Comparison of ENCODE assay signal across 2 cellular contexts in the genomic region with DNA sequence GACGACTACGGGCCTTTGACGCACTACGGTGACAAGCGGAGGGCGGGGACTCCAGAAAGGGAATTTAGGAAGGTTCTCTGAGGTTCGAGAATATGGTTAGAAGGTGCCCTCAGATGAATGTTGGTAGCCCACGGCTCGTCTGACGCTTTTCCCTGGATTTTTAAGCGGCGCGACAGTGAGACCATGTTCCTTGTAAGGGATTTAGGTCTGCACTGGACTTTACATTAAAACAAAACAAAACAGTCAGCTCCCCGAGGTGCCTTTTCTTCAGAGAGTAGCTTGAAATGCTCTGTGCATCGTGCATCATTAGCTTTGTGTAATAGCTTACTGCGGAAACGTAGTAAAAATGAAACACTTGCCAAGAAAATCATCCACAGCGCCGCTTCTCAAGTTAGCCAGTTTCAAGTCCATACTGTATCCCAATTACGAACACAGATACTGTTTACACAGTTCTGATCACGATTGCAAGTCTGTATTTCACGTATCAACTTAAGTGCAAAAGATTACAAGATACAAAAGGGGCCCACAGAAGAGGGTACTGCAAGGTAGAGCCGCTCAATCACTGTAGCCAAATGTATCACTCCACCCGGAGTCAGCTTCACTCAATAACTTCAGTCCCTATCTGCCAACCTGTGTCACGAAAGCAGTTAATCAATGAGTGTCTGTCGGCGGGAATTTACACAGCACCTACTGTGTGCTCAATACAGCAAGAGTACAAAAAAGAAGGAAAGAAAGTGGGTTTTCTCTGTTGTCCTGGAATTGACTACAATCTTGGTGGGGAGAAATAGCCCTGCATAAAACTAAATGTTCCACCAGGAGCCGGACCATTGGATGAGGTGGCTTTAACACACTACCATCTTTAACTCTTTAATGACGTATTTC.
TF ChIP-seq lines count a peak whose summit lies in the region.

No MANE protein-coding gene starts in this region.

TF ChIP-seq in K562, 482 proteins besides CTCF, POLR2A, EP300 and RAD21 (continued from another document and continues in another):
- TF ChIP-seq, protein P1, sequence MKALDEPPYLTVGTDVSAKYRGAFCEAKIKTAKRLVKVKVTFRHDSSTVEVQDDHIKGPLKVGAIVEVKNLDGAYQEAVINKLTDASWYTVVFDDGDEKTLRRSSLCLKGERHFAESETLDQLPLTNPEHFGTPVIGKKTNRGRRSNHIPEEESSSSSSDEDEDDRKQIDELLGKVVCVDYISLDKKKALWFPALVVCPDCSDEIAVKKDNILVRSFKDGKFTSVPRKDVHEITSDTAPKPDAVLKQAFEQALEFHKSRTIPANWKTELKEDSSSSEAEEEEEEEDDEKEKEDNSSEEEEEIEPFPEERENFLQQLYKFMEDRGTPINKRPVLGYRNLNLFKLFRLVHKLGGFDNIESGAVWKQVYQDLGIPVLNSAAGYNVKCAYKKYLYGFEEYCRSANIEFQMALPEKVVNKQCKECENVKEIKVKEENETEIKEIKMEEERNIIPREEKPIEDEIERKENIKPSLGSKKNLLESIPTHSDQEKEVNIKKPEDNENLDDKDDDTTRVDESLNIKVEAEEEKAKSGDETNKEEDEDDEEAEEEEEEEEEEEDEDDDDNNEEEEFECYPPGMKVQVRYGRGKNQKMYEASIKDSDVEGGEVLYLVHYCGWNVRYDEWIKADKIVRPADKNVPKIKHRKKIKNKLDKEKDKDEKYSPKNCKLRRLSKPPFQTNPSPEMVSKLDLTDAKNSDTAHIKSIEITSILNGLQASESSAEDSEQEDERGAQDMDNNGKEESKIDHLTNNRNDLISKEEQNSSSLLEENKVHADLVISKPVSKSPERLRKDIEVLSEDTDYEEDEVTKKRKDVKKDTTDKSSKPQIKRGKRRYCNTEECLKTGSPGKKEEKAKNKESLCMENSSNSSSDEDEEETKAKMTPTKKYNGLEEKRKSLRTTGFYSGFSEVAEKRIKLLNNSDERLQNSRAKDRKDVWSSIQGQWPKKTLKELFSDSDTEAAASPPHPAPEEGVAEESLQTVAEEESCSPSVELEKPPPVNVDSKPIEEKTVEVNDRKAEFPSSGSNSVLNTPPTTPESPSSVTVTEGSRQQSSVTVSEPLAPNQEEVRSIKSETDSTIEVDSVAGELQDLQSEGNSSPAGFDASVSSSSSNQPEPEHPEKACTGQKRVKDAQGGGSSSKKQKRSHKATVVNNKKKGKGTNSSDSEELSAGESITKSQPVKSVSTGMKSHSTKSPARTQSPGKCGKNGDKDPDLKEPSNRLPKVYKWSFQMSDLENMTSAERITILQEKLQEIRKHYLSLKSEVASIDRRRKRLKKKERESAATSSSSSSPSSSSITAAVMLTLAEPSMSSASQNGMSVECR (CRISPR knock-in tag; IDR thresholded peaks at IDR 0.05) = no peak
- TF ChIP-seq ZNF668 (CRISPR knock-in tag; IDR thresholded peaks at IDR 0.05) = no peak
- no peak for TF ChIP-seq ATF1 (CRISPR knock-in tag; IDR thresholded peaks at IDR 0.05)
- peak; percentile 92 for TF ChIP-seq ATF1 (tag; IDR thresholded peaks at IDR 0.05)
- no peak for TF ChIP-seq SMAD4 (CRISPR knock-in tag; conservative IDR thresholded peaks at IDR 0.05)
- TF ChIP-seq, protein P2, sequence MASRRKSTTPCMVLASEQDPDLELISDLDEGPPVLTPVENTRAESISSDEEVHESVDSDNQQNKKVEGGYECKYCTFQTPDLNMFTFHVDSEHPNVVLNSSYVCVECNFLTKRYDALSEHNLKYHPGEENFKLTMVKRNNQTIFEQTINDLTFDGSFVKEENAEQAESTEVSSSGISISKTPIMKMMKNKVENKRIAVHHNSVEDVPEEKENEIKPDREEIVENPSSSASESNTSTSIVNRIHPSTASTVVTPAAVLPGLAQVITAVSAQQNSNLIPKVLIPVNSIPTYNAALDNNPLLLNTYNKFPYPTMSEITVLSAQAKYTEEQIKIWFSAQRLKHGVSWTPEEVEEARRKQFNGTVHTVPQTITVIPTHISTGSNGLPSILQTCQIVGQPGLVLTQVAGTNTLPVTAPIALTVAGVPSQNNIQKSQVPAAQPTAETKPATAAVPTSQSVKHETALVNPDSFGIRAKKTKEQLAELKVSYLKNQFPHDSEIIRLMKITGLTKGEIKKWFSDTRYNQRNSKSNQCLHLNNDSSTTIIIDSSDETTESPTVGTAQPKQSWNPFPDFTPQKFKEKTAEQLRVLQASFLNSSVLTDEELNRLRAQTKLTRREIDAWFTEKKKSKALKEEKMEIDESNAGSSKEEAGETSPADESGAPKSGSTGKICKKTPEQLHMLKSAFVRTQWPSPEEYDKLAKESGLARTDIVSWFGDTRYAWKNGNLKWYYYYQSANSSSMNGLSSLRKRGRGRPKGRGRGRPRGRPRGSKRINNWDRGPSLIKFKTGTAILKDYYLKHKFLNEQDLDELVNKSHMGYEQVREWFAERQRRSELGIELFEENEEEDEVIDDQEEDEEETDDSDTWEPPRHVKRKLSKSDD (conservative IDR thresholded peaks at IDR 0.05; ENCODE audit: low read length) = peak; percentile 0; the same call in 1 of the 2 replicates
- TF ChIP-seq JUND (IDR thresholded peaks at IDR 0.05; ENCODE audit: borderline replicate concordance, low read depth, low read length) = 0 out of 2 replicates have a peak, but pooled peaks have one; percentile 25
- no peak for TF ChIP-seq JUND (tag; IDR thresholded peaks at IDR 0.05; ENCODE audit: borderline replicate concordance, low read depth, low read length)
- 0 out of 2 replicates have a peak, but pooled peaks have one; percentile 50 for TF ChIP-seq SUPT5H (IDR thresholded peaks at IDR 0.05)
- TF ChIP-seq PML (IDR thresholded peaks at IDR 0.05; ENCODE audit: low read length) = no peak
- no peak for TF ChIP-seq KLF6 (CRISPR knock-in tag; IDR thresholded peaks at IDR 0.05; ENCODE audit: borderline replicate concordance)
- no peak for TF ChIP-seq LEF1 (IDR thresholded peaks at IDR 0.05)

TF ChIP-seq in HepG2, 621 proteins besides CTCF, POLR2A, EP300 and RAD21 (continued from another document and continues in another):
- TF ChIP-seq, protein P3, sequence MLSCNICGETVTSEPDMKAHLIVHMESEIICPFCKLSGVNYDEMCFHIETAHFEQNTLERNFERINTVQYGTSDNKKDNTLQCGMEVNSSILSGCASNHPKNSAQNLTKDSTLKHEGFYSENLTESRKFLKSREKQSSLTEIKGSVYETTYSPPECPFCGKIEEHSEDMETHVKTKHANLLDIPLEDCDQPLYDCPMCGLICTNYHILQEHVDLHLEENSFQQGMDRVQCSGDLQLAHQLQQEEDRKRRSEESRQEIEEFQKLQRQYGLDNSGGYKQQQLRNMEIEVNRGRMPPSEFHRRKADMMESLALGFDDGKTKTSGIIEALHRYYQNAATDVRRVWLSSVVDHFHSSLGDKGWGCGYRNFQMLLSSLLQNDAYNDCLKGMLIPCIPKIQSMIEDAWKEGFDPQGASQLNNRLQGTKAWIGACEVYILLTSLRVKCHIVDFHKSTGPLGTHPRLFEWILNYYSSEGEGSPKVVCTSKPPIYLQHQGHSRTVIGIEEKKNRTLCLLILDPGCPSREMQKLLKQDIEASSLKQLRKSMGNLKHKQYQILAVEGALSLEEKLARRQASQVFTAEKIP (CRISPR knock-in tag; IDR thresholded peaks at IDR 0.05; ENCODE audit: borderline replicate concordance) = no peak
- TF ChIP-seq ATM (IDR thresholded peaks at IDR 0.05; ENCODE audit: borderline replicate concordance) (no peak), ZNF335 (CRISPR knock-in tag; IDR thresholded peaks at IDR 0.05) (0 out of 2 replicates have a peak, but pooled peaks have one; percentile 1), ETV5 (CRISPR knock-in tag; IDR thresholded peaks at IDR 0.05; ENCODE audit: borderline replicate concordance) (no peak), ZNF24 (IDR thresholded peaks at IDR 0.05) (no peak), HES4 (CRISPR knock-in tag; IDR thresholded peaks at IDR 0.05; ENCODE audit: borderline replicate concordance) (no peak), ZKSCAN1 (IDR thresholded peaks at IDR 0.05; ENCODE audit: low read length) (peak; percentile 88), KDM5B (CRISPR knock-in tag; IDR thresholded peaks at IDR 0.05; ENCODE audit: borderline replicate concordance) (no peak), ZNF747 (CRISPR knock-in tag; IDR thresholded peaks at IDR 0.05; ENCODE audit: borderline replicate concordance) (0 out of 2 replicates have a peak, but pooled peaks have one; percentile 30), ZNF629 (CRISPR knock-in tag; conservative IDR thresholded peaks at IDR 0.05) (no peak), ZNF138 (CRISPR knock-in tag; IDR thresholded peaks at IDR 0.05; ENCODE audit: low read depth) (no peak), ZNF670 (CRISPR knock-in tag; IDR thresholded peaks at IDR 0.05; ENCODE audit: borderline replicate concordance) (no peak), HOXA5 (CRISPR knock-in tag; IDR thresholded peaks at IDR 0.05) (no peak), MTA1 (CRISPR knock-in tag; IDR thresholded peaks at IDR 0.05; ENCODE audit: borderline replicate concordance) (no peak), TEAD3 (CRISPR knock-in tag; optimal IDR thresholded peaks at IDR 0.05; ENCODE audit: borderline replicate concordance) (no peak), LCORL (IDR thresholded peaks at IDR 0.05) (no peak), LCORL (CRISPR knock-in tag; IDR thresholded peaks at IDR 0.05) (no peak), REPIN1 (CRISPR knock-in tag; IDR thresholded peaks at IDR 0.05; ENCODE audit: borderline replicate concordance, low read depth) (no peak), PAWR (CRISPR knock-in tag; IDR thresholded peaks at IDR 0.05; ENCODE audit: borderline replicate concordance) (no peak), MIER3 (CRISPR knock-in tag; IDR thresholded peaks at IDR 0.05; ENCODE audit: borderline replicate concordance) (no peak), ZNF501 (CRISPR knock-in tag; IDR thresholded peaks at IDR 0.05) (peak; percentile 37; the same call in 1 of the 2 replicates), IRF2 (CRISPR knock-in tag; IDR thresholded peaks at IDR 0.05) (no peak), SMAD1 (CRISPR knock-in tag; IDR thresholded peaks at IDR 0.05; ENCODE audit: borderline replicate concordance, low read depth) (no peak), ZBTB20 (CRISPR knock-in tag; IDR thresholded peaks at IDR 0.05; ENCODE audit: borderline replicate concordance, low read depth) (no peak), TAF1 (CRISPR knock-in tag; IDR thresholded peaks at IDR 0.05) (peak; percentile 5; the same call in 1 of the 2 replicates), CBX2 (IDR thresholded peaks at IDR 0.05; ENCODE audit: low read depth, low read length) (no peak), CBX2 (CRISPR knock-in tag; IDR thresholded peaks at IDR 0.05; ENCODE audit: low read depth) (no peak), CC2D1A (CRISPR knock-in tag; IDR thresholded peaks at IDR 0.05) (no peak), NFIC (IDR thresholded peaks at IDR 0.05; ENCODE audit: low read length) (no peak), ZNF761 (CRISPR knock-in tag; conservative IDR thresholded peaks at IDR 0.05) (no peak)
- TF ChIP-seq, protein P4, sequence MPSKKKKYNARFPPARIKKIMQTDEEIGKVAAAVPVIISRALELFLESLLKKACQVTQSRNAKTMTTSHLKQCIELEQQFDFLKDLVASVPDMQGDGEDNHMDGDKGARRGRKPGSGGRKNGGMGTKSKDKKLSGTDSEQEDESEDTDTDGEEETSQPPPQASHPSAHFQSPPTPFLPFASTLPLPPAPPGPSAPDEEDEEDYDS (CRISPR knock-in tag; IDR thresholded peaks at IDR 0.05) = no peak
- TF ChIP-seq, protein P5, sequence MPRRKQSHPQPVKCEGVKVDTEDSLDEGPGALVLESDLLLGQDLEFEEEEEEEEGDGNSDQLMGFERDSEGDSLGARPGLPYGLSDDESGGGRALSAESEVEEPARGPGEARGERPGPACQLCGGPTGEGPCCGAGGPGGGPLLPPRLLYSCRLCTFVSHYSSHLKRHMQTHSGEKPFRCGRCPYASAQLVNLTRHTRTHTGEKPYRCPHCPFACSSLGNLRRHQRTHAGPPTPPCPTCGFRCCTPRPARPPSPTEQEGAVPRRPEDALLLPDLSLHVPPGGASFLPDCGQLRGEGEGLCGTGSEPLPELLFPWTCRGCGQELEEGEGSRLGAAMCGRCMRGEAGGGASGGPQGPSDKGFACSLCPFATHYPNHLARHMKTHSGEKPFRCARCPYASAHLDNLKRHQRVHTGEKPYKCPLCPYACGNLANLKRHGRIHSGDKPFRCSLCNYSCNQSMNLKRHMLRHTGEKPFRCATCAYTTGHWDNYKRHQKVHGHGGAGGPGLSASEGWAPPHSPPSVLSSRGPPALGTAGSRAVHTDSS (CRISPR knock-in tag; conservative IDR thresholded peaks at IDR 0.05) = no peak
- TF ChIP-seq, protein P6, sequence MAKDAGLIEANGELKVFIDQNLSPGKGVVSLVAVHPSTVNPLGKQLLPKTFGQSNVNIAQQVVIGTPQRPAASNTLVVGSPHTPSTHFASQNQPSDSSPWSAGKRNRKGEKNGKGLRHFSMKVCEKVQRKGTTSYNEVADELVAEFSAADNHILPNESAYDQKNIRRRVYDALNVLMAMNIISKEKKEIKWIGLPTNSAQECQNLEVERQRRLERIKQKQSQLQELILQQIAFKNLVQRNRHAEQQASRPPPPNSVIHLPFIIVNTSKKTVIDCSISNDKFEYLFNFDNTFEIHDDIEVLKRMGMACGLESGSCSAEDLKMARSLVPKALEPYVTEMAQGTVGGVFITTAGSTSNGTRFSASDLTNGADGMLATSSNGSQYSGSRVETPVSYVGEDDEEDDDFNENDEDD (CRISPR knock-in tag; IDR thresholded peaks at IDR 0.05; ENCODE audit: borderline replicate concordance) = peak; percentile 69; the same call in 1 of the 2 replicates
- TF ChIP-seq, protein P7, sequence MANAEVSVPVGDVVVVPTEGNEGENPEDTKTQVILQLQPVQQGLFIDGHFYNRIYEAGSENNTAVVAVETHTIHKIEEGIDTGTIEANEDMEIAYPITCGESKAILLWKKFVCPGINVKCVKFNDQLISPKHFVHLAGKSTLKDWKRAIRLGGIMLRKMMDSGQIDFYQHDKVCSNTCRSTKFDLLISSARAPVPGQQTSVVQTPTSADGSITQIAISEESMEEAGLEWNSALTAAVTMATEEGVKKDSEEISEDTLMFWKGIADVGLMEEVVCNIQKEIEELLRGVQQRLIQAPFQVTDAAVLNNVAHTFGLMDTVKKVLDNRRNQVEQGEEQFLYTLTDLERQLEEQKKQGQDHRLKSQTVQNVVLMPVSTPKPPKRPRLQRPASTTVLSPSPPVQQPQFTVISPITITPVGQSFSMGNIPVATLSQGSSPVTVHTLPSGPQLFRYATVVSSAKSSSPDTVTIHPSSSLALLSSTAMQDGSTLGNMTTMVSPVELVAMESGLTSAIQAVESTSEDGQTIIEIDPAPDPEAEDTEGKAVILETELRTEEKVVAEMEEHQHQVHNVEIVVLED (CRISPR knock-in tag; IDR thresholded peaks at IDR 0.05; ENCODE audit: borderline replicate concordance) = peak; percentile 60; the same call in 1 of the 2 replicates
- TF ChIP-seq, protein P8, sequence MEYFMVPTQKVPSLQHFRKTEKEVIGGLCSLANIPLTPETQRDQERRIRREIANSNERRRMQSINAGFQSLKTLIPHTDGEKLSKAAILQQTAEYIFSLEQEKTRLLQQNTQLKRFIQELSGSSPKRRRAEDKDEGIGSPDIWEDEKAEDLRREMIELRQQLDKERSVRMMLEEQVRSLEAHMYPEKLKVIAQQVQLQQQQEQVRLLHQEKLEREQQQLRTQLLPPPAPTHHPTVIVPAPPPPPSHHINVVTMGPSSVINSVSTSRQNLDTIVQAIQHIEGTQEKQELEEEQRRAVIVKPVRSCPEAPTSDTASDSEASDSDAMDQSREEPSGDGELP (IDR thresholded peaks at IDR 0.05; ENCODE audit: borderline replicate concordance, low read depth) = no peak
